ENCODE assay signal across 17 cellular contexts in the genomic region with DNA sequence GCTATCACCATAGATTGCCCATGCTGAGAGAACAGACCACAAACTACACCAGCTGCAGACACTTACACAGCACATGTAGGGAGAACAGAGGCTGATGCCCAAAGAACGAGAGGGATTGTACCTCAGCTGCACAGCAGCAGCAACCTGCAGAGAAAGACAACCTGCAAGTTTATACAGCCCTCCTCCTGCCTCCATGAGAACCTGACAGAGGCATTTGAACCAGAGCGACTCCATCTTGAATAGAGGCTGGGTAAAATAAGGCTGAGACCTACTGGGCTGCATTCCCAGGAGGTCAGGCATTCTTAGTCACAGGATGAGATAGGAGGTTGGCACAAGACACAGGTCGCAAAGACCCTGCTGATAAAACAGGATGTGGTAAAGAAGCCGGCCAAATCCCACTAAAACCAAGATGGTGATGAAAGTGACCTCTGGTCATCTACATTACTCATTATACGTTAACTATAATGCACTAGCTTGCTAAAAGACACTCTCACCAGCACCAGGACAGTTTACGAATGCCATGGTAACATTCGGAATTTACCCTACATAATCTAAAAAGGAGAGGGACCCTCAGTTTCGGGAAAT.
DNase-seq lines count a peak whose midpoint lies in the region; FAIRE-seq and TF ChIP-seq lines count a peak whose summit lies in the region.
"Had no signal": no experiment of that assay in that cellular context is flagged by ENCODE, and none has a peak within 500 bp of the region (broad histone marks: within the 10 kb centered on the region; RNA-seq: fewer than 3 reads in every experiment).

No MANE protein-coding gene starts in this region.

- peak overlapping the region; percentile 52 for H3K4me2 ChIP-seq in endothelial cell of umbilical vein (ENCODE audit: insufficient read depth, low read length)

- peaks cover 100% of the 10 kb centered on the region for H3K4me1 Mint-ChIP-seq in HFFc6 (ENCODE audit: low read depth)
- H3K4me1 Mint-ChIP-seq in activated T-cell treated with anti-CD3 and anti-CD28 coated beads, Interleukin-2, amount 50 U/mL, for 24 hours (ENCODE audit: low read depth): peaks cover 3% of the 10 kb centered on the region

- H3K36me3 ChIP-seq in SJSA1 (no peaks in the 10 kb centered on the region), endothelial cell of umbilical vein (ENCODE audit: control insufficient read depth in 2 of 2, extremely low read depth in 1 of 2, insufficient read depth in 2 of 2, low read length in 2 of 2) (no peaks in the 10 kb centered on the region), uterus (no peaks in the 10 kb centered on the region)
- H3K36me3 ChIP-seq: heart left ventricle, thyroid gland had no signal

- POLR2A ChIA-PET in endothelial cell of umbilical vein (lab: Charles Lee): no interaction called here

- H3K27ac Mint-ChIP-seq in HFFc6: peak overlapping the region; percentile 79
- H3K27ac Mint-ChIP-seq in activated T-cell treated with anti-CD3 and anti-CD28 coated beads, Interleukin-2, amount 50 U/mL, for 24 hours: no peak overlapping the region
- H3K27ac Mint-ChIP-seq: CD8-positive, alpha-beta memory T cell had no signal

- H3K9me3 ChIP-seq in SJSA1 (replicated peaks): no peaks in the 10 kb centered on the region
- H3K9me3 ChIP-seq in endothelial cell of umbilical vein (replicated peaks; ENCODE audit: control insufficient read depth, insufficient read depth, low read length): no peaks in the 10 kb centered on the region
- H3K9me3 ChIP-seq in uterus: no peaks in the 10 kb centered on the region
- H3K9me3 ChIP-seq: heart left ventricle, thyroid gland had no signal

- no peaks in the 10 kb centered on the region for H3K27me3 ChIP-seq in SJSA1 (replicated peaks)
- H3K27me3 ChIP-seq in endothelial cell of umbilical vein (ENCODE audit: control insufficient read depth in 2 of 2, insufficient read depth in 2 of 2, low read length in 2 of 2): no peaks in the 10 kb centered on the region
- H3K27me3 ChIP-seq in uterus: no peaks in the 10 kb centered on the region
- H3K27me3 ChIP-seq: thyroid gland had no signal

- peaks cover 60% of the 10 kb centered on the region for H3K4me1 ChIP-seq in SJSA1 (replicated peaks)
- peaks cover 41% of the 10 kb centered on the region for H3K4me1 ChIP-seq in endothelial cell of umbilical vein (ENCODE audit: control insufficient read depth, extremely low read depth, insufficient read depth, low read length)
- no peaks in the 10 kb centered on the region for H3K4me1 ChIP-seq in uterus
- H3K4me1 ChIP-seq: thyroid gland had no signal

- no peaks in the 10 kb centered on the region for H3K79me2 ChIP-seq in endothelial cell of umbilical vein (ENCODE audit: control insufficient read depth, insufficient read depth, low read length)

- no peaks in the 10 kb centered on the region for H4K20me1 ChIP-seq in endothelial cell of umbilical vein (replicated peaks; ENCODE audit: control insufficient read depth, extremely low read depth, insufficient read depth, low read length)

- BruUV-seq in endothelial cell of umbilical vein (replicated peaks; lab: Mats Ljungman, UMichigan): no TSS peak

- peaks cover 4% of the 10 kb centered on the region; the same call in 1 of the 2 replicates for H3K36me3 Mint-ChIP-seq in HFFc6 (ENCODE audit: low read depth)
- H3K36me3 Mint-ChIP-seq in activated T-cell treated with anti-CD3 and anti-CD28 coated beads, Interleukin-2, amount 50 U/mL, for 24 hours (ENCODE audit: low read depth): no peaks in the 10 kb centered on the region
- H3K36me3 Mint-ChIP-seq: CD8-positive, alpha-beta memory T cell had no signal

- H3K9ac ChIP-seq in endothelial cell of umbilical vein (replicated peaks; ENCODE audit: extremely low read depth, insufficient read depth, low read length): no peak overlapping the region

- peak; percentile 37 for FAIRE-seq in endothelial cell of umbilical vein (lab: Jason Lieb, UNC)
- FAIRE-seq: GM12891, kidney had no signal

- H3K9me1 ChIP-seq in endothelial cell of umbilical vein (replicated peaks; ENCODE audit: control insufficient read depth, extremely low read depth, insufficient read depth, low read length): no peaks in the 10 kb centered on the region

- no peaks in the 10 kb centered on the region; the same call in 1 of the 2 replicates for H3K27me3 Mint-ChIP-seq in HFFc6 (ENCODE audit: insufficient read depth)
- H3K27me3 Mint-ChIP-seq in activated T-cell treated with anti-CD3 and anti-CD28 coated beads, Interleukin-2, amount 50 U/mL, for 24 hours: peaks cover 35% of the 10 kb centered on the region

- no peaks in the 10 kb centered on the region for H3K9me3 Mint-ChIP-seq in HFFc6
- H3K9me3 Mint-ChIP-seq in activated T-cell treated with anti-CD3 and anti-CD28 coated beads, Interleukin-2, amount 50 U/mL, for 24 hours: no peaks in the 10 kb centered on the region
- H3K9me3 Mint-ChIP-seq: CD8-positive, alpha-beta memory T cell had no signal

- dilution Hi-C loops in endothelial cell of umbilical vein (cut with MboI; ENCODE audit: extremely low pct_ligation_motif_present, low sequenced_read_pairs): no loop called here

- CTCF ChIA-PET in endothelial cell of umbilical vein (lab: Charles Lee): interaction anchor here (1.0 to 4.6 kb wide), 8 partner anchors 16 to 474 kb away, joined by 3 to 34 read pairs (median 5); no protein-coding TSS in a partner anchor

- TF ChIP-seq CTCF in HFFc6 (IDR thresholded peaks at IDR 0.05) (no peak), endothelial cell of umbilical vein (IDR thresholded peaks at IDR 0.05; ENCODE audit: extremely low read depth in 1 of 2, insufficient read depth in 1 of 2, low read depth in 1 of 2, low read length in 2 of 2) (no peak), uterus (IDR thresholded peaks at IDR 0.05) (no peak)

- H2AFZ ChIP-seq in endothelial cell of umbilical vein (ENCODE audit: low read depth, low read length): no peak overlapping the region

- H3K27ac ChIP-seq in SJSA1 (peak overlapping the region; percentile 16; the same call in 1 of the 2 replicates), endothelial cell of umbilical vein (ENCODE audit: insufficient read depth, low read depth, low read length) (peak overlapping the region; percentile 0), uterus (no peak overlapping the region)
- H3K27ac ChIP-seq: heart left ventricle, thyroid gland had no signal

- peak overlapping the region; percentile 1; the same call in 1 of the 2 replicates for H3K4me3 Mint-ChIP-seq in HFFc6
- no peak overlapping the region for H3K4me3 Mint-ChIP-seq in activated T-cell treated with anti-CD3 and anti-CD28 coated beads, Interleukin-2, amount 50 U/mL, for 24 hours
- H3K4me3 Mint-ChIP-seq: CD8-positive, alpha-beta memory T cell had no signal

- TF ChIP-seq POLR2A in endothelial cell of umbilical vein (IDR thresholded peaks at IDR 0.05; ENCODE audit: low read depth, low read length) (no peak), uterus (IDR thresholded peaks at IDR 0.05) (no peak)

- DNase-seq in HFFc6 (peak; percentile 75), SJSA1 (ENCODE audit: low read depth in 1 of 2, low spot score in 2 of 2) (no peak), endothelial cell of umbilical vein (ENCODE audit: low read depth, low spot score) (peak; percentile 69), skeletal muscle cell (ENCODE audit: low read depth) (peak; percentile 51), uterus (no peak), 8988T (no peak), epidermal melanocyte (ENCODE audit: insufficient read length, low spot score) (no peak)
- no peak for DNase-seq in activated T-cell treated with anti-CD3 and anti-CD28 coated beads, Interleukin-2, amount 50 U/mL, for 24 hours
- DNase-seq: activated T-cell treated with anti-CD3 and anti-CD28 coated beads, Interleukin-2, amount 50 U/mL, for 1 hour; CD8-positive, alpha-beta memory T cell; heart left ventricle; kidney; NCI-H1092 treated with DMSO at 0.1 percent for 48 hours; NCI-H2227 treated with DMSO at 0.1 percent for 48 hours; T-helper 9 cell; thyroid gland had no signal

- no peak overlapping the region for H3K4me3 ChIP-seq in SJSA1
- no peak overlapping the region for H3K4me3 ChIP-seq in endothelial cell of umbilical vein (replicated peaks in 1 of 3; ENCODE audit: insufficient read depth in 1 of 3, low read depth in 1 of 3, low read length in 3 of 3)
- no peak overlapping the region for H3K4me3 ChIP-seq in skeletal muscle cell (ENCODE audit: low read depth, low read length)
- H3K4me3 ChIP-seq in uterus: no peak overlapping the region
- H3K4me3 ChIP-seq: heart left ventricle, thyroid gland had no signal

- intact Hi-C loops in endothelial cell of umbilical vein (cut with micrococcal nuclease) (loop anchor here (1.0 kb wide), 1 partner anchor 40 kb away; no protein-coding TSS in a partner anchor), uterus (cut with DNase I; ENCODE audit: low total_unique reads) (no loop called here)

TF ChIP-seq in endothelial cell of umbilical vein, 7 proteins besides CTCF, POLR2A, EP300 and RAD21:
- TF ChIP-seq POLR2AphosphoS5 (IDR thresholded peaks at IDR 0.05; ENCODE audit: insufficient read depth, low read depth, low read length) (peak; percentile 84), MYC (IDR thresholded peaks at IDR 0.05; ENCODE audit: low read depth, low read length) (no peak), FOS (IDR thresholded peaks at IDR 0.05; ENCODE audit: borderline replicate concordance, insufficient read depth, low read length) (peak; percentile 65), JUN (IDR thresholded peaks at IDR 0.05; ENCODE audit: borderline replicate concordance, insufficient read depth, insufficient read length, low read depth) (no peak), EZH2 (IDR thresholded peaks at IDR 0.05; ENCODE audit: borderline replicate concordance, low read depth, low read length, severe bottlenecking) (no peak), MAX (IDR thresholded peaks at IDR 0.05; ENCODE audit: insufficient read depth, insufficient read length) (no peak), GATA2 (IDR thresholded peaks at IDR 0.05; ENCODE audit: insufficient read depth, insufficient read length, low read depth, low read length) (peak; percentile 93)
TF ChIP-seq in endothelial cell of umbilical vein: peak in this region for 3.

Comparison
In these comparisons a context has a peak if more than half of its experiments do, and no peak if none do; other contexts are left out.
1. DNase-seq: peak in HFFc6 (single experiment), endothelial cell of umbilical vein (single experiment) and skeletal muscle cell (single experiment); none in SJSA1 (0 of 2), uterus (0 of 2), 8988T (single experiment), epidermal melanocyte (single experiment) and activated T-cell treated with anti-CD3 and anti-CD28 coated beads, Interleukin-2, amount 50 U/mL, for 24 hours (single experiment).
2. H3K27ac ChIP-seq: peak in SJSA1 (single experiment) and endothelial cell of umbilical vein (single experiment); none in uterus (0 of 2).